ENCODE assay signal across 18 cellular contexts in the genomic region with DNA sequence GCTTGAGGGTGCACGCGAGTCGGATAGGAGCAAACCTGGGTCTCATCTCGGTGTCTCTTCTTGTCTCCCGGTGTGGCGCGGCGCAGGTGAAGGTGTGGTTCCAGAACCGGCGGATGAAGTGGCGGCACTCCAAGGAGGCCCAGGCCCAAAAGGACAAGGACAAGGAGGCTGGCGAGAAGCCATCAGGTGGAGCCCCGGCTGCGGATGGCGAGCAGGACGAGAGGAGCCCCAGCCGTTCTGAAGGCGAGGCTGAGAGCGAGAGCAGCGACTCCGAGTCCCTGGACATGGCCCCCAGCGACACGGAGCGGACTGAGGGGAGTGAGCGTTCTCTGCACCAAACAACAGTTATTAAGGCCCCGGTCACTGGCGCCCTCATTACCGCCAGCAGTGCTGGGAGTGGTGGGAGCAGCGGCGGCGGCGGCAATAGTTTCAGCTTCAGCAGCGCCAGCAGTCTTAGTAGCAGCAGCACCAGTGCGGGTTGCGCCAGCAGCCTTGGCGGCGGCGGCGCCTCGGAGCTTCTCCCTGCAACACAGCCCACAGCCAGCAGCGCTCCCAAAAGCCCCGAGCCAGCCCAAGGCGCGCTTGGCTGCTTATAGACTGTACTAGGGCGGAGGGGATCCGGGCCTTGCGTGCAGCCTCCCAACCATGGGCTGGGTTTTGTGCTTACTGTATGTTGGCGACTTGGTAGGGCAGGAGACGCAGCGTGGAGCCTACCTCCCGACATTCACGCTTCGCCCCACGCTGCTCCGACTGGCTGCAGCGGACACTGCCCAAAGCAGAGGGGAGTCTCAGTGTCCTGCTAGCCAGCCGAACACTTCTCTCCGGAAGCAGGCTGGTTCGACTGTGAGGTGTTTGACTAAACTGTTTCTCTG. TPM values are rescaled to one million over a fixed set of nuclear protein-coding genes. Genes with fewer than 3 reads are reported as not detected.
DNase-seq lines count a peak whose midpoint lies in the region; TF ChIP-seq lines count a peak whose summit lies in the region.
"Had no signal": no experiment of that assay in that cellular context is flagged by ENCODE, and none has a peak within 500 bp of the region (broad histone marks: within the 10 kb centered on the region; RNA-seq: fewer than 3 reads in every experiment).

No MANE protein-coding gene starts in this region.

- no peak overlapping the region for H3K4me3 ChIP-seq in brain microvascular endothelial cell (ENCODE audit: low read depth, low read length)
- peak overlapping the region; percentile 45 for H3K4me3 ChIP-seq in iPS-15b (ENCODE audit: low read depth, low read length)
- H3K4me3 ChIP-seq in neural progenitor cell = peak overlapping the region; percentile 40
- H3K4me3 ChIP-seq: lung, uterus had no signal

- DNase-seq in Calu3 (peak; percentile 16), brain microvascular endothelial cell (peak; percentile 18), neural progenitor cell (ENCODE audit: low spot score) (peak; percentile 91), NCI-H2029 treated with DMSO at 0.1 percent for 48 hours (lab: John Stamatoyannopoulos, UW) (no peak), activated gamma-delta T cell treated with Interleukin-2 at 50 U/mL for 16 hours (no peak), NCI-H510A treated with DMSO at 0.1 percent for 48 hours (lab: John Stamatoyannopoulos, UW) (no peak)
- no peak for DNase-seq in activated T-helper 2 cell treated with anti-CD3 and anti-CD28 coated beads, Interferon-gamma antibody, Interleukin-2, Interleukin-4, amounts not matched to agents 10 μg/mL and 5 μg/mL and 100 μg/mL, durations not matched to agents 14 hours and 24 hours and 36 hours (ENCODE audit: low spot score)
- DNase-seq: activated B cell treated with CpG ODN at 0.5 μM for 24 hours; activated naive CD8-positive, alpha-beta T cell treated with anti-CD3 and anti-CD28 coated beads, Interleukin-2, amount 50 U/mL, for 24 hours; DND-41; dorsolateral prefrontal cortex; foreskin fibroblast; NCI-H1105; NCI-H510A; stimulated activated CD4-positive, alpha-beta T cell treated with anti-CD3 and anti-CD28 coated beads, Interleukin-2, amount 100 ng/mL, for 48 hours; uterus had no signal

- H3K36me3 ChIP-seq in brain microvascular endothelial cell (replicated peaks) (no peaks in the 10 kb centered on the region), iPS-15b (ENCODE audit: control insufficient read depth, insufficient read depth, low read length) (no peaks in the 10 kb centered on the region), neural progenitor cell (no peaks in the 10 kb centered on the region)
- H3K36me3 ChIP-seq: uterus had no signal

- H3K27me3 ChIP-seq in brain microvascular endothelial cell (replicated peaks) = peaks cover 52% of the 10 kb centered on the region
- peaks cover 100% of the 10 kb centered on the region for H3K27me3 ChIP-seq in iPS-15b (ENCODE audit: control insufficient read depth, insufficient read depth, low read length)
- H3K27me3 ChIP-seq in neural progenitor cell = peaks cover 100% of the 10 kb centered on the region

- H3K4me1 Mint-ChIP-seq in Calu3 (ENCODE audit: low read depth, unreplicated experiment) = no peaks in the 10 kb centered on the region
- H3K4me1 Mint-ChIP-seq in neural progenitor cell = peaks cover 32% of the 10 kb centered on the region
- peaks cover 13% of the 10 kb centered on the region for H3K4me1 Mint-ChIP-seq in activated T-helper 2 cell treated with anti-CD3 and anti-CD28 coated beads, Interferon-gamma antibody, Interleukin-2, Interleukin-4, amounts not matched to agents 10 μg/mL and 5 μg/mL and 100 μg/mL, durations not matched to agents 14 hours and 24 hours and 36 hours (ENCODE audit: low read depth)

- in situ Hi-C loops in brain microvascular endothelial cell (cut with HindIII; ENCODE audit: low pct_ligation_motif_present, low sequenced_read_pairs) = loop anchor here (25.0 kb wide), 1 partner anchor 553 kb away; no protein-coding TSS in a partner anchor

- peaks cover 24% of the 10 kb centered on the region for H3F3A ChIP-seq in neural progenitor cell (ENCODE audit: low read depth)

- H3K4me1 ChIP-seq in iPS-15b (ENCODE audit: control insufficient read depth, insufficient read depth, low read length) = peaks cover 4% of the 10 kb centered on the region
- H3K4me1 ChIP-seq in neural progenitor cell = peaks cover 10% of the 10 kb centered on the region

- CTCF ChIA-PET in Calu3 (lab: Charles Lee) = no interaction called here

- no peaks in the 10 kb centered on the region for H3K79me2 ChIP-seq in neural progenitor cell (ENCODE audit: low read depth)

- H3K4me2 ChIP-seq in neural progenitor cell = peak overlapping the region; percentile 77

- H2AFZ ChIP-seq in neural progenitor cell (replicated peaks) = peak overlapping the region; percentile 10

- H3K27ac ChIP-seq in brain microvascular endothelial cell = no peak overlapping the region
- H3K27ac ChIP-seq in neural progenitor cell = no peak overlapping the region
- H3K27ac ChIP-seq: dorsolateral prefrontal cortex, uterus had no signal

- peaks cover 96% of the 10 kb centered on the region for H4K20me1 ChIP-seq in neural progenitor cell (ENCODE audit: low read depth)

- H3K27me3 Mint-ChIP-seq in Calu3 (ENCODE audit: unreplicated experiment) = peaks cover 65% of the 10 kb centered on the region
- peaks cover 90% of the 10 kb centered on the region for H3K27me3 Mint-ChIP-seq in neural progenitor cell (ENCODE audit: insufficient read depth, low read depth)
- H3K27me3 Mint-ChIP-seq in activated T-helper 2 cell treated with anti-CD3 and anti-CD28 coated beads, Interferon-gamma antibody, Interleukin-2, Interleukin-4, amounts not matched to agents 10 μg/mL and 5 μg/mL and 100 μg/mL, durations not matched to agents 14 hours and 24 hours and 36 hours (ENCODE audit: low read depth) = peaks cover 63% of the 10 kb centered on the region

- TF ChIP-seq CTCF in Calu3 (IDR thresholded peaks at IDR 0.05; ENCODE audit: unreplicated experiment) (no peak), brain microvascular endothelial cell (IDR thresholded peaks at IDR 0.05; ENCODE audit: low read depth, low read length, missing control alignments) (no peak), neural progenitor cell (IDR thresholded peaks at IDR 0.05) (peak; percentile 19)

- H3K4me3 Mint-ChIP-seq in Calu3 (ENCODE audit: low read depth, unreplicated experiment) (peak overlapping the region; percentile 59), neural progenitor cell (peak overlapping the region; percentile 79)
- no peak overlapping the region for H3K4me3 Mint-ChIP-seq in activated T-helper 2 cell treated with anti-CD3 and anti-CD28 coated beads, Interferon-gamma antibody, Interleukin-2, Interleukin-4, amounts not matched to agents 10 μg/mL and 5 μg/mL and 100 μg/mL, durations not matched to agents 14 hours and 24 hours and 36 hours (ENCODE audit: low read depth)
- H3K4me3 Mint-ChIP-seq: activated B cell treated with CpG ODN at 0.5 μM for 24 hours; activated naive CD8-positive, alpha-beta T cell treated with anti-CD3 and anti-CD28 coated beads, Interleukin-2, amount 50 U/mL, for 24 hours had no signal

- H3K36me3 Mint-ChIP-seq in Calu3 (ENCODE audit: insufficient read depth, unreplicated experiment) (peaks cover 11% of the 10 kb centered on the region), neural progenitor cell (no peaks in the 10 kb centered on the region)
- peaks cover 27% of the 10 kb centered on the region for H3K36me3 Mint-ChIP-seq in activated T-helper 2 cell treated with anti-CD3 and anti-CD28 coated beads, Interferon-gamma antibody, Interleukin-2, Interleukin-4, amounts not matched to agents 10 μg/mL and 5 μg/mL and 100 μg/mL, durations not matched to agents 14 hours and 24 hours and 36 hours (ENCODE audit: low read depth)

- no TSS peak for BruUV-seq in Calu3 (replicated peaks; lab: Mats Ljungman, UMichigan)

- intact Hi-C loops in Calu3 (cut with micrococcal nuclease; ENCODE audit: unreplicated experiment) = no loop called here
- intact Hi-C loops in activated T-helper 2 cell treated with anti-CD3 and anti-CD28 coated beads, Interferon-gamma antibody, Interleukin-2, Interleukin-4, amounts not matched to agents 10 μg/mL and 5 μg/mL and 100 μg/mL, durations not matched to agents 14 hours and 24 hours and 36 hours (cut with micrococcal nuclease) = no loop called here

- H3K9ac ChIP-seq in iPS-15b (ENCODE audit: low read depth, low read length) (no peak overlapping the region), neural progenitor cell (no peak overlapping the region)

- H3K9me3 ChIP-seq in iPS-15b (ENCODE audit: control insufficient read depth, insufficient read depth, low read length) (no peaks in the 10 kb centered on the region), neural progenitor cell (ENCODE audit: low read depth) (no peaks in the 10 kb centered on the region)
- H3K9me3 ChIP-seq: uterus had no signal

- H3K9me3 Mint-ChIP-seq in Calu3 (ENCODE audit: low read depth, unreplicated experiment) (no peaks in the 10 kb centered on the region), neural progenitor cell (peaks cover 3% of the 10 kb centered on the region)
- H3K9me3 Mint-ChIP-seq in activated T-helper 2 cell treated with anti-CD3 and anti-CD28 coated beads, Interferon-gamma antibody, Interleukin-2, Interleukin-4, amounts not matched to agents 10 μg/mL and 5 μg/mL and 100 μg/mL, durations not matched to agents 14 hours and 24 hours and 36 hours = no peaks in the 10 kb centered on the region
- H3K9me3 Mint-ChIP-seq: activated B cell treated with CpG ODN at 0.5 μM for 24 hours; activated naive CD8-positive, alpha-beta T cell treated with anti-CD3 and anti-CD28 coated beads, Interleukin-2, amount 50 U/mL, for 24 hours had no signal

- H3K27ac Mint-ChIP-seq in Calu3 (ENCODE audit: unreplicated experiment) = no peak overlapping the region
- no peak overlapping the region for H3K27ac Mint-ChIP-seq in neural progenitor cell
- no peak overlapping the region for H3K27ac Mint-ChIP-seq in activated T-helper 2 cell treated with anti-CD3 and anti-CD28 coated beads, Interferon-gamma antibody, Interleukin-2, Interleukin-4, amounts not matched to agents 10 μg/mL and 5 μg/mL and 100 μg/mL, durations not matched to agents 14 hours and 24 hours and 36 hours
- H3K27ac Mint-ChIP-seq: activated B cell treated with CpG ODN at 0.5 μM for 24 hours; activated naive CD8-positive, alpha-beta T cell treated with anti-CD3 and anti-CD28 coated beads, Interleukin-2, amount 50 U/mL, for 24 hours had no signal

RNA-seq across cellular contexts. Expression of a gene that starts 5.1 kb away (rescaled TPM):
- total RNA-seq in Calu3 (2022) (0.09 and 0.32 TPM in 2 replicates), neural progenitor cell (ENCODE audit: low replicate concordance) (0.12 TPM in 1 of 2 replicates, not detected in the other)
- 8.2 and 10.4 TPM in 2 replicates for total RNA-seq in activated T-helper 2 cell treated with anti-CD3 and anti-CD28 coated beads, Interferon-gamma antibody, Interleukin-2, Interleukin-4, amounts not matched to agents 10 μg/mL and 5 μg/mL and 100 μg/mL, durations not matched to agents 14 hours and 24 hours and 36 hours

Comparison
In these comparisons a context has a peak if more than half of its experiments do, and no peak if none do; other contexts are left out.
1. DNase-seq: peak in Calu3 (single experiment), brain microvascular endothelial cell (single experiment) and neural progenitor cell (single experiment); none in NCI-H2029 treated with DMSO at 0.1 percent for 48 hours (single experiment), activated gamma-delta T cell treated with Interleukin-2 at 50 U/mL for 16 hours (single experiment), NCI-H510A treated with DMSO at 0.1 percent for 48 hours (single experiment) and activated T-helper 2 cell treated with anti-CD3 and anti-CD28 coated beads, Interferon-gamma antibody, Interleukin-2, Interleukin-4, amounts not matched to agents 10 μg/mL and 5 μg/mL and 100 μg/mL, durations not matched to agents 14 hours and 24 hours and 36 hours (single experiment).